In the genomic region with DNA sequence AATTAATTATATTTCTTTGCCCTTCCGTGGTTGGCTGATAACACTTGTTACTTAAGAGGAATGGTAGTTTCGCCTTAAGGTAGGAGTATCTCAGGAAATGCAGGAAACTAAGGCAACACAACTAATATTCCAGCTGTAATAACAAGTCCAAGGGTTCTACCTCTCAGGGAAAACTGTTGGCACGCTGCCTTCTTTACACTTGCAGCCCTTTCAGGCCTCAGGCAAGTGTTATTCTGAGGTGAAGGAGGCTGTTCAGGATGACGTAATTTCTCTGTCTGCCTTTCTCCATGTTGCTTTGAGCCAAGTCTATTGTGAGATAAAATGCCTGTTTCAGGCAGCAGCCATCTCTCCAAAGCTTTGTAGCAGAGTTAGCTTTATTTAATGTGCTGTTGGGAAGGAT, we compare ENCODE assay signal across 12 cellular contexts. TPM values are rescaled to one million over a fixed set of nuclear protein-coding genes. Genes with fewer than 3 reads are reported as not detected.
DNase-seq lines count a peak whose midpoint lies in the region; ATAC-seq, FAIRE-seq and TF ChIP-seq lines count a peak whose summit lies in the region.
"Had no signal": no experiment of that assay in that cellular context is flagged by ENCODE, and none has a peak within 500 bp of the region (broad histone marks: within the 10 kb centered on the region; RNA-seq: fewer than 3 reads in every experiment).

No MANE protein-coding gene starts in this region.

- TF ChIP-seq CTCF in chondrocyte (IDR thresholded peaks at IDR 0.05) (no peak), lung (IDR thresholded peaks at IDR 0.05; ENCODE audit: control extremely low read depth, extremely low read depth) (no peak)

- DNase-seq in AG20443 (ENCODE audit: low spot score): peak; percentile 34
- DNase-seq in NCI-H2029 treated with DMSO at 0.1 percent for 48 hours (lab: John Stamatoyannopoulos, UW): peak; percentile 75
- DNase-seq in chondrocyte (ENCODE audit: low spot score): no peak
- DNase-seq in lung (ENCODE audit: low spot score): peak; percentile 34
- DNase-seq in stimulated activated CD4-positive, alpha-beta T cell treated with anti-CD3 and anti-CD28 coated beads, Interleukin-4, amount 100 ng/mL, for 1 hour: no peak
- DNase-seq in frontal cortex (ENCODE audit: low spot score in 2 of 2): no peak
- DNase-seq in cerebellar cortex (ENCODE audit: low spot score): no peak
- DNase-seq: activated B cell treated with CpG ODN at 0.5 μM for 24 hours; left colon; NCI-H446 treated with DMSO at 0.1 percent for 48 hours; stimulated activated CD4-positive, alpha-beta T cell treated with anti-CD3 and anti-CD28 coated beads, Interleukin-4, amount 100 ng/mL, for 4 hours had no signal

- H3K27ac Mint-ChIP-seq in chondrocyte (ENCODE audit: unreplicated experiment): peak overlapping the region; percentile 53
- H3K27ac Mint-ChIP-seq: activated B cell treated with CpG ODN at 0.5 μM for 24 hours had no signal

- FAIRE-seq in frontal cortex (lab: Jason Lieb, UNC): no peak

- peaks cover 61% of the 10 kb centered on the region for H3K4me1 Mint-ChIP-seq in chondrocyte (ENCODE audit: low read depth)
- H3K4me1 Mint-ChIP-seq: activated B cell treated with CpG ODN at 0.5 μM for 24 hours had no signal

- no peak overlapping the region for H3K4me3 Mint-ChIP-seq in chondrocyte (ENCODE audit: unreplicated experiment)
- H3K4me3 Mint-ChIP-seq: activated B cell treated with CpG ODN at 0.5 μM for 24 hours had no signal

- no peaks in the 10 kb centered on the region for H3K4me1 ChIP-seq in lung (ENCODE audit: control insufficient read depth in 2 of 2, insufficient read depth in 2 of 2, low read length in 2 of 2)

- no peaks in the 10 kb centered on the region for H3K27me3 ChIP-seq in lung (ENCODE audit: control insufficient read depth, insufficient read depth)

- H3K36me3 ChIP-seq in lung (ENCODE audit: control insufficient read depth in 2 of 2, insufficient read depth in 2 of 2, low read length in 2 of 2): peaks cover 0 to 1% of the 10 kb centered on the region in 2 donors

- WGBS in lung, 2 donors: 50 to 61% methylated on average over 4 of the region's 4 CpGs

- ATAC-seq in lung (ENCODE audit: insufficient read depth, low FRiP score) (no peak), GM21576 (IDR thresholded peaks at IDR 0.05; ENCODE audit: unreplicated experiment) (no peak)
- ATAC-seq: left colon had no signal

- H3K9me3 ChIP-seq in lung (ENCODE audit: control insufficient read depth in 2 of 2, insufficient read depth in 1 of 2, low read length in 1 of 2): peaks cover 0 to 6% of the 10 kb centered on the region in 2 donors

- H3K36me3 Mint-ChIP-seq in chondrocyte (ENCODE audit: low read depth): peaks cover 16% of the 10 kb centered on the region

- no peaks in the 10 kb centered on the region for H3K9me3 Mint-ChIP-seq in chondrocyte (ENCODE audit: low read depth)

- H3K27me3 Mint-ChIP-seq in chondrocyte (ENCODE audit: low read depth): no peaks in the 10 kb centered on the region
- H3K27me3 Mint-ChIP-seq: activated B cell treated with CpG ODN at 0.5 μM for 24 hours had no signal

- H3K4me3 ChIP-seq in lung: no peak overlapping the region

- no peak overlapping the region for H3K27ac ChIP-seq in lung (ENCODE audit: low read depth in 1 of 2, low read length in 1 of 2)

RNA-seq across cellular contexts. Expression of a gene that starts 38.0 kb away (rescaled TPM):
- total RNA-seq in chondrocyte (250 to 737 TPM (median 710 TPM) in 3 replicates), lung (100 to 1,000 TPM; 189 to 276 TPM), frontal cortex (269 TPM)
- polyA plus RNA-seq in lung: 100 to 1,000 TPM in 1 of 2 donors, 10 to 100 TPM in 1; 11.6 to 123 TPM

Comparison
In these comparisons a context has a peak if more than half of its experiments do, and no peak if none do; other contexts are left out.
1. DNase-seq: peak in AG20443 (single experiment), NCI-H2029 treated with DMSO at 0.1 percent for 48 hours (single experiment) and lung (single experiment); none in chondrocyte (single experiment), stimulated activated CD4-positive, alpha-beta T cell treated with anti-CD3 and anti-CD28 coated beads, Interleukin-4, amount 100 ng/mL, for 1 hour (single experiment), frontal cortex (0 of 2) and cerebellar cortex (single experiment).